ENCODE assay signal across 8 cellular contexts in the genomic region with DNA sequence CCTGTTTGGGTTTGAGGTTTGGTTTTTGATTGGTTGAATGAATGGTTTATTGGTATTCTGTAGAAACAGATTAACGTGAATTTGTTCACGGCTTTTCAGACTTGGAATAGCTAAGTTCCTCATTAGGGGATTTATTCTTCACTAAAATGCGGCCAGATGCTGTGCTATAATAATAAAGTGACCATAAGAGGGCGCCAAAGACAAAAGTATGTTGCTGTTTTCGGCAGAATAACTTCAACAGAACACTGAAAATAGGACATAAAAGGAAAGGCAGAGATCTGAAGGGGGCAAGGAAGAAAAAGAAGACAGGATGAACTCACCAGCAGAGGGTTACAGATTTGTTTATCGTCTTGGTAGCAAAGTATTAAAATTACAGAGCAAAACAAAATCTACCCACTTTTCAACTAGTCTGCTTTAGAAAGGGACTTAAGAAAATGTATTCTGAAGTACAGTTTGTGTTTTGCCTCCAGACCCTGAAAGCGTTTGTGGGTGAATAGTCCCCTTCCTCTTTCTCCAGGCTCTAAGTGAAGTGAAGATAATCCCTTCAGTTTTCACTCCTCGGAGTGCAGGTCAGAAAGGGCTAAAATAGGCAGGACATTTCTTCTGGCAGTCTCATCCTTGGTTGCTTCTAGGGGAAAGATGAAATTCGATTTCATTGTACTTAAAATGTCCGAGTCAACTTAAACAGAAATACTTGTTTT.
DNase-seq lines count a peak whose midpoint lies in the region; FAIRE-seq and TF ChIP-seq lines count a peak whose summit lies in the region.

No MANE protein-coding gene starts in this region.

- intact Hi-C loops in kidney (cut with DNase I) (loop anchor here (10.0 kb wide), 1 partner anchor 839 kb away; no protein-coding TSS in a partner anchor), thyroid gland (cut with DNase I) (no loop called here)

- peak; percentile 76 for FAIRE-seq in GM12892 (lab: Jason Lieb, UNC)
- FAIRE-seq in kidney (lab: Jason Lieb, UNC), result no peak

- H3K4me1 ChIP-seq in kidney (ENCODE audit: control insufficient read depth in 1 of 2, insufficient read depth in 1 of 2, low read depth in 1 of 2, low read length in 2 of 2) (no peaks in the 10 kb centered on the region), thyroid gland (no peaks in the 10 kb centered on the region)

- 14 to 15% methylated on average over 10 of the region's 10 CpGs for WGBS in thyroid gland, 2 donors

- no peak for TF ChIP-seq POLR2A in GM12892 (IDR thresholded peaks at IDR 0.05; ENCODE audit: low read depth, low read length)
- no peak for TF ChIP-seq POLR2A in thyroid gland (IDR thresholded peaks at IDR 0.05)

- no peaks in the 10 kb centered on the region for H3K9me3 ChIP-seq in kidney (ENCODE audit: control insufficient read depth in 1 of 2, low read length in 2 of 2)
- H3K9me3 ChIP-seq in thyroid gland, result no peaks in the 10 kb centered on the region

- H3K36me3 ChIP-seq in kidney (ENCODE audit: control insufficient read depth in 1 of 2, insufficient read depth in 2 of 2, low read length in 2 of 2) (no peaks in the 10 kb centered on the region), thyroid gland (no peaks in the 10 kb centered on the region)

- H3K4me3 ChIP-seq in AG10803 (ENCODE audit: low read length), result no peak overlapping the region
- H3K4me3 ChIP-seq in cardiac fibroblast (replicated peaks in 1 of 2; ENCODE audit: low read depth in 2 of 2, low read length in 2 of 2), result no peak overlapping the region
- no peak overlapping the region for H3K4me3 ChIP-seq in kidney (ENCODE audit: low read length in 2 of 2)
- no peak overlapping the region for H3K4me3 ChIP-seq in thyroid gland (replicated peaks in 1 of 3)

- H3K27ac ChIP-seq in kidney (ENCODE audit: low read depth in 2 of 2, low read length in 2 of 2) (no peak overlapping the region), thyroid gland (no peak overlapping the region)

- TF ChIP-seq RAD21 in Ishikawa (IDR thresholded peaks at IDR 0.05; ENCODE audit: low read depth), result peak; percentile 75

- H3K9ac ChIP-seq in kidney (ENCODE audit: low read length in 2 of 2), result no peak overlapping the region

- H3K27me3 ChIP-seq in thyroid gland, result no peaks in the 10 kb centered on the region

- TF ChIP-seq EP300 in Ishikawa (IDR thresholded peaks at IDR 0.05; ENCODE audit: borderline replicate concordance), result no peak

- peak; percentile 71 for TF ChIP-seq CTCF in AG10803 (conservative IDR thresholded peaks at IDR 0.05; ENCODE audit: low read length)
- TF ChIP-seq CTCF in cardiac fibroblast (IDR thresholded peaks at IDR 0.05; ENCODE audit: low read depth, low read length), result peak; percentile 57
- TF ChIP-seq CTCF in kidney (IDR thresholded peaks at IDR 0.05; ENCODE audit: borderline replicate concordance, extremely low read depth, insufficient read depth), result peak; percentile 64
- peak in 4 of 6 experiments; percentile 38 to 64 (median 60) for TF ChIP-seq CTCF in thyroid gland (IDR thresholded peaks at IDR 0.05)

- peak; percentile 55 for DNase-seq in AG10803 (ENCODE audit: low read depth)
- no peak for DNase-seq in GM12892 (ENCODE audit: insufficient read length)
- peak; percentile 62 for DNase-seq in NOMO-1 treated with dmso at 0.1 percent for 144 hours (lab: John Stamatoyannopoulos, UW; ENCODE audit: unreplicated experiment)
- DNase-seq in cardiac fibroblast (ENCODE audit: low read depth in 2 of 2), result peak; percentile 76
- DNase-seq in kidney, result no peak
- DNase-seq in thyroid gland, result peak in 1 of 2 donors; percentile 3
- no peak for DNase-seq in activated naive CD4-positive, alpha-beta T cell (lab: John Stamatoyannopoulos, UW)

TF ChIP-seq in Ishikawa, 13 proteins besides CTCF, POLR2A, EP300 and RAD21:
- TF ChIP-seq TCF12 (IDR thresholded peaks at IDR 0.05; ENCODE audit: low read depth) (no peak), EGR1 (IDR thresholded peaks at IDR 0.05) (no peak), YY1 (IDR thresholded peaks at IDR 0.05; ENCODE audit: low read depth) (no peak), TAF1 (IDR thresholded peaks at IDR 0.05; ENCODE audit: low read depth) (no peak), TEAD4 (IDR thresholded peaks at IDR 0.05) (no peak), FOXM1 (IDR thresholded peaks at IDR 0.05; ENCODE audit: borderline replicate concordance, low read depth) (no peak), ZBTB7A (IDR thresholded peaks at IDR 0.05; ENCODE audit: low read depth) (no peak), CEBPB (IDR thresholded peaks at IDR 0.05) (no peak), CREB1 (IDR thresholded peaks at IDR 0.05; ENCODE audit: low read depth) (no peak), REST (IDR thresholded peaks at IDR 0.05; ENCODE audit: low read depth) (no peak), NFIC (IDR thresholded peaks at IDR 0.05) (no peak)
- TF ChIP-seq, protein P1, sequence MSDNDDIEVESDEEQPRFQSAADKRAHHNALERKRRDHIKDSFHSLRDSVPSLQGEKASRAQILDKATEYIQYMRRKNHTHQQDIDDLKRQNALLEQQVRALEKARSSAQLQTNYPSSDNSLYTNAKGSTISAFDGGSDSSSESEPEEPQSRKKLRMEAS (IDR thresholded peaks at IDR 0.05), result no peak
- TF ChIP-seq, protein P2, sequence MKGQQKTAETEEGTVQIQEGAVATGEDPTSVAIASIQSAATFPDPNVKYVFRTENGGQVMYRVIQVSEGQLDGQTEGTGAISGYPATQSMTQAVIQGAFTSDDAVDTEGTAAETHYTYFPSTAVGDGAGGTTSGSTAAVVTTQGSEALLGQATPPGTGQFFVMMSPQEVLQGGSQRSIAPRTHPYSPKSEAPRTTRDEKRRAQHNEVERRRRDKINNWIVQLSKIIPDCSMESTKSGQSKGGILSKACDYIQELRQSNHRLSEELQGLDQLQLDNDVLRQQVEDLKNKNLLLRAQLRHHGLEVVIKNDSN (IDR thresholded peaks at IDR 0.05), result no peak

Comparison
In these comparisons a context has a peak if more than half of its experiments do, and no peak if none do; other contexts are left out.
1. DNase-seq: peak in AG10803 (single experiment), NOMO-1 treated with dmso at 0.1 percent for 144 hours (single experiment) and cardiac fibroblast (2 of 2); none in GM12892 (single experiment), kidney (single experiment) and activated naive CD4-positive, alpha-beta T cell (0 of 4).
2. Peak in every context shown above with its lines, with median percentiles within 50 percentile points of each other: CTCF ChIP-seq.